ENCODE assay signal across 19 cellular contexts in the genomic region with DNA sequence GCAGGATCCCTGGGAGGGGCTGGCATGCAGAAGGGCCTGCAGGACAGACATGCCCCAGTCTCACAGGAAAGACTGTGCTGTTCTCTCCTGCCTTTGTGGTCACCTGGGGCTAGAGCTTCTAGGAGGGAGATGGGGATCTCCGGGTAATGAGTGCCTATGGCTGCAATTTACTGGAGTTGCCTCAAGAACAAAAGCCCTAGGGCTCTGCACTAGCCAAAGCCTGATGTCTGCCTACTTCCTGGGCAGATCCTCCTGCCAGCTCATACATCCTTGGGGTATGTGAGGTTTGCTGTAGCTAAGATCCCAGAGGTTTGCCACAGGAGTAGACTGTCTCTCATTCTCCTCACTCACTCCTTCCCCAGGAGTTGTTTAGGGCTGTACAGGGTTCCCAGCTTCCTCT.
"Had no signal": no experiment of that assay in that cellular context is flagged by ENCODE, and none has a peak within 500 bp of the region (broad histone marks: within the 10 kb centered on the region; RNA-seq: fewer than 3 reads in every experiment).

No MANE protein-coding gene starts in this region.

- H3K27me3 ChIP-seq: spleen had no signal

- H3K4me3 ChIP-seq: lower lobe of right lung, spleen had no signal

- H3K9me3 ChIP-seq: lower lobe of right lung, spleen had no signal

- DNase-seq: activated CD4-positive, alpha-beta memory T cell treated with anti-CD3 and anti-CD28 coated beads for 36 hours; activated CD4-positive, alpha-beta T cell treated with anti-CD3 and anti-CD28 coated beads for 48 hours; activated CD4-positive, CD25-positive, alpha-beta regulatory T cell; activated effector memory CD4-positive, alpha-beta T cell treated with Interleukin-2 at 50 U/mL for 16 hours; activated naive CD4-positive, alpha-beta T cell treated with anti-CD3 and anti-CD28 coated beads for 36 hours; activated naive CD8-positive, alpha-beta T cell treated with anti-CD3 and anti-CD28 coated beads, Interleukin-2, amount 10 ng/mL, durations not matched to agents 7 days and 5 days; activated T-cell treated with anti-CD3 and anti-CD28 coated beads, Interleukin-2, amount 50 U/mL, for 48 hours; amniotic stem cell; erythroblast; hippocampal formation; lower lobe of right lung; naive B cell; spleen; stimulated activated CD4-positive, alpha-beta T cell treated with anti-CD3 and anti-CD28 coated beads, Interleukin-4, amount 100 ng/mL, for 24 hours; stimulated activated naive CD8-positive, alpha-beta T cell treated with anti-CD3 and anti-CD28 coated beads, Interleukin-15, Interleukin-2, amounts not matched to agents 100 U/mL and 50 U/mL, for 24 hours; T-helper 1 cell; T-helper 9 cell had no signal

- FAIRE-seq: endometrium, frontal cortex had no signal

- H3K4me1 ChIP-seq: lower lobe of right lung, spleen had no signal

- H3K27ac ChIP-seq: lower lobe of right lung, spleen had no signal

- H3K36me3 ChIP-seq: lower lobe of right lung, spleen had no signal
